Comparison of ENCODE assay signal across 1 cellular context in the genomic region with DNA sequence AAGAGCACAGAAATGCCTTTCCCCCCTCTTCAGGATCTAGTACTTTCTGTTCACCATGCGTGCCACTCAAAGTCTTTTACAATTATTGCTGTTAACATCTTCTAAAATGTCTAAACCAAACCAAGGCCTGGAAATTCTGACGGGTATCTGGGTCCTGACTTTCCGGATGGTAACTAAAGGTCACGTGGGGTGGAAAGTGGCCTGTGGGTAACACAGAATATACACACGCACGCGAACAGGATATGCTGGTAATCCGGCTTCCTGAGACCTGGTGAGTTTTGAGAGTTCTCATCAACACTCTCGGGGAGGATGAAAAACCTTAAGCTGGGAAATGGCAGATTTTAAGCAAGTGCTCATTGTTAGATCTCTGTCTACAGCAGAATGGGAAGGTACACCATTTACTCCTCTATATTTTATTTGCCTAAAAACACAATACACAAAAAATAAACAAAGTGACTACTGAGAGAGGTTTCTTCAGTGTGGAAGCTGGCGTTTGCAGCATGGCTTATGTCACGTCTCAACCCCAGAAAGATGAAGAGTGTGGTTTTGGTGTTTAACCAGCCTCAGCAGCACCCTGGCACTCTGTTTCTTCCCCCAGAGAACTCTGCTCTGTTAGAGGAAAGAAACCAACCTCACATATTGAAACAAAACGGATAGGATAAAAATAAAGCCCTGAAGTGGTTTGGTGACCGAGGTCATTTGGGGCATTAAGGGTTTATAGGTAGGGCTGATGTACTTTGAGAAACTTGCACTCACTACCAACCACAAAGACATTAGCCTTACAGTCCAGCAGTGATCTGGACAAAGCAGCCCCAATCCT.
TF ChIP-seq lines count a peak whose summit lies in the region.

No MANE protein-coding gene starts in this region.

TF ChIP-seq in GM12878, 131 proteins besides CTCF, POLR2A, EP300 and RAD21 (continued from another document and continues in another):
- TF ChIP-seq, protein P1, sequence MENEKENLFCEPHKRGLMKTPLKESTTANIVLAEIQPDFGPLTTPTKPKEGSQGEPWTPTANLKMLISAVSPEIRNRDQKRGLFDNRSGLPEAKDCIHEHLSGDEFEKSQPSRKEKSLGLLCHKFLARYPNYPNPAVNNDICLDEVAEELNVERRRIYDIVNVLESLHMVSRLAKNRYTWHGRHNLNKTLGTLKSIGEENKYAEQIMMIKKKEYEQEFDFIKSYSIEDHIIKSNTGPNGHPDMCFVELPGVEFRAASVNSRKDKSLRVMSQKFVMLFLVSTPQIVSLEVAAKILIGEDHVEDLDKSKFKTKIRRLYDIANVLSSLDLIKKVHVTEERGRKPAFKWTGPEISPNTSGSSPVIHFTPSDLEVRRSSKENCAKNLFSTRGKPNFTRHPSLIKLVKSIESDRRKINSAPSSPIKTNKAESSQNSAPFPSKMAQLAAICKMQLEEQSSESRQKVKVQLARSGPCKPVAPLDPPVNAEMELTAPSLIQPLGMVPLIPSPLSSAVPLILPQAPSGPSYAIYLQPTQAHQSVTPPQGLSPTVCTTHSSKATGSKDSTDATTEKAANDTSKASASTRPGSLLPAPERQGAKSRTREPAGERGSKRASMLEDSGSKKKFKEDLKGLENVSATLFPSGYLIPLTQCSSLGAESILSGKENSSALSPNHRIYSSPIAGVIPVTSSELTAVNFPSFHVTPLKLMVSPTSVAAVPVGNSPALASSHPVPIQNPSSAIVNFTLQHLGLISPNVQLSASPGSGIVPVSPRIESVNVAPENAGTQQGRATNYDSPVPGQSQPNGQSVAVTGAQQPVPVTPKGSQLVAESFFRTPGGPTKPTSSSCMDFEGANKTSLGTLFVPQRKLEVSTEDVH (IDR thresholded peaks at IDR 0.05; ENCODE audit: low read depth, partially characterized antibody) = peak; percentile 25
- TF ChIP-seq, protein P2, sequence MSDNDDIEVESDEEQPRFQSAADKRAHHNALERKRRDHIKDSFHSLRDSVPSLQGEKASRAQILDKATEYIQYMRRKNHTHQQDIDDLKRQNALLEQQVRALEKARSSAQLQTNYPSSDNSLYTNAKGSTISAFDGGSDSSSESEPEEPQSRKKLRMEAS (IDR thresholded peaks at IDR 0.05; ENCODE audit: low read depth, low read length) = peak; percentile 73
- TF ChIP-seq MTA3 (IDR thresholded peaks at IDR 0.05; ENCODE audit: borderline replicate concordance, low read length) (peak; percentile 73; the same call in 1 of the 2 replicates), ASH2L (IDR thresholded peaks at IDR 0.05; ENCODE audit: borderline replicate concordance, low read depth) (no peak; the same call in 1 of the 2 replicates), CUX1 (IDR thresholded peaks at IDR 0.05; ENCODE audit: insufficient replicate concordance, low read depth, low read length) (peak; percentile 70), ESRRA (IDR thresholded peaks at IDR 0.05; ENCODE audit: low read length) (no peak), KDM1A (IDR thresholded peaks at IDR 0.05; ENCODE audit: borderline replicate concordance) (no peak), YY1 (IDR thresholded peaks at IDR 0.05; ENCODE audit: low read depth, low read length) (peak; percentile 7; the same call in 1 of the 2 replicates), CBX3 (IDR thresholded peaks at IDR 0.05; ENCODE audit: borderline replicate concordance, low read depth) (no peak), BACH1 (IDR thresholded peaks at IDR 0.05; ENCODE audit: borderline replicate concordance) (peak; percentile 30; the same call in 1 of the 2 replicates), TCF12 (IDR thresholded peaks at IDR 0.05; ENCODE audit: low read depth, low read length) (peak; percentile 71; the same call in 1 of the 2 replicates), WRNIP1 (IDR thresholded peaks at IDR 0.05; ENCODE audit: borderline replicate concordance, low read depth, low read length) (0 out of 2 replicates have a peak, but pooled peaks have one; percentile 71), IKZF2 (IDR thresholded peaks at IDR 0.05) (peak; percentile 88 to 90), TBL1XR1 (IDR thresholded peaks at IDR 0.05; ENCODE audit: low read depth, low read length) (peak; percentile 72), CREB1 (IDR thresholded peaks at IDR 0.05; ENCODE audit: low read depth) (peak; percentile 73), SIX5 (IDR thresholded peaks at IDR 0.05; ENCODE audit: low read depth, low read length, severe bottlenecking) (no peak), LARP7 (IDR thresholded peaks at IDR 0.05) (no peak), ETV6 (conservative IDR thresholded peaks at IDR 0.05 in 1 of 2, IDR thresholded peaks at IDR 0.05 in 1 of 2; ENCODE audit: borderline replicate concordance in 1 of 2, low read depth in 1 of 2) (peak in 1 of 2 experiments; percentile 84; a peak in 2 of 4 replicates), BHLHE40 (IDR thresholded peaks at IDR 0.05; ENCODE audit: borderline replicate concordance in 1 of 2, low read depth in 2 of 2, low read length in 1 of 2) (peak; percentile 91), NR2C2 (IDR thresholded peaks at IDR 0.05; ENCODE audit: borderline replicate concordance, control insufficient read depth, insufficient read length, low read depth) (no peak), BRCA1 (IDR thresholded peaks at IDR 0.05; ENCODE audit: low read depth, low read length) (no peak), IRF5 (IDR thresholded peaks at IDR 0.05; ENCODE audit: borderline replicate concordance) (no peak), CBFB (IDR thresholded peaks at IDR 0.05; ENCODE audit: low read depth) (peak; percentile 74), FOXM1 (IDR thresholded peaks at IDR 0.05; ENCODE audit: low read depth, low read length) (peak; percentile 95), MLLT1 (IDR thresholded peaks at IDR 0.05) (peak; percentile 69), FOS (IDR thresholded peaks at IDR 0.05; ENCODE audit: borderline replicate concordance, extremely low read depth, insufficient read length) (no peak), ZBED1 (IDR thresholded peaks at IDR 0.05; ENCODE audit: borderline replicate concordance) (peak; percentile 74; the same call in 1 of the 2 replicates), NR2F1 (conservative IDR thresholded peaks at IDR 0.05) (peak; percentile 90), EED (IDR thresholded peaks at IDR 0.05; ENCODE audit: low read depth) (peak; percentile 82), SREBF2 (IDR thresholded peaks at IDR 0.05; ENCODE audit: low read length) (no peak), YBX1 (IDR thresholded peaks at IDR 0.05) (no peak), CHD4 (IDR thresholded peaks at IDR 0.05) (no peak), NFYA (IDR thresholded peaks at IDR 0.05; ENCODE audit: borderline replicate concordance, low read depth, low read length) (no peak), BCL3 (IDR thresholded peaks at IDR 0.05; ENCODE audit: borderline replicate concordance, insufficient read depth, low read depth, low read length, poor library complexity, severe bottlenecking) (peak; percentile 43), RB1 (IDR thresholded peaks at IDR 0.05; ENCODE audit: borderline replicate concordance) (no peak), GATAD2B (conservative IDR thresholded peaks at IDR 0.05; ENCODE audit: low read depth) (peak; percentile 65; the same call in 1 of the 2 replicates)
- TF ChIP-seq, protein P3, sequence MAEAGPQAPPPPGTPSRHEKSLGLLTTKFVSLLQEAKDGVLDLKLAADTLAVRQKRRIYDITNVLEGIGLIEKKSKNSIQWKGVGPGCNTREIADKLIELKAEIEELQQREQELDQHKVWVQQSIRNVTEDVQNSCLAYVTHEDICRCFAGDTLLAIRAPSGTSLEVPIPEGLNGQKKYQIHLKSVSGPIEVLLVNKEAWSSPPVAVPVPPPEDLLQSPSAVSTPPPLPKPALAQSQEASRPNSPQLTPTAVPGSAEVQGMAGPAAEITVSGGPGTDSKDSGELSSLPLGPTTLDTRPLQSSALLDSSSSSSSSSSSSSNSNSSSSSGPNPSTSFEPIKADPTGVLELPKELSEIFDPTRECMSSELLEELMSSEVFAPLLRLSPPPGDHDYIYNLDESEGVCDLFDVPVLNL (IDR thresholded peaks at IDR 0.05; ENCODE audit: low read depth, low read length) = no peak
- TF ChIP-seq, protein P4, sequence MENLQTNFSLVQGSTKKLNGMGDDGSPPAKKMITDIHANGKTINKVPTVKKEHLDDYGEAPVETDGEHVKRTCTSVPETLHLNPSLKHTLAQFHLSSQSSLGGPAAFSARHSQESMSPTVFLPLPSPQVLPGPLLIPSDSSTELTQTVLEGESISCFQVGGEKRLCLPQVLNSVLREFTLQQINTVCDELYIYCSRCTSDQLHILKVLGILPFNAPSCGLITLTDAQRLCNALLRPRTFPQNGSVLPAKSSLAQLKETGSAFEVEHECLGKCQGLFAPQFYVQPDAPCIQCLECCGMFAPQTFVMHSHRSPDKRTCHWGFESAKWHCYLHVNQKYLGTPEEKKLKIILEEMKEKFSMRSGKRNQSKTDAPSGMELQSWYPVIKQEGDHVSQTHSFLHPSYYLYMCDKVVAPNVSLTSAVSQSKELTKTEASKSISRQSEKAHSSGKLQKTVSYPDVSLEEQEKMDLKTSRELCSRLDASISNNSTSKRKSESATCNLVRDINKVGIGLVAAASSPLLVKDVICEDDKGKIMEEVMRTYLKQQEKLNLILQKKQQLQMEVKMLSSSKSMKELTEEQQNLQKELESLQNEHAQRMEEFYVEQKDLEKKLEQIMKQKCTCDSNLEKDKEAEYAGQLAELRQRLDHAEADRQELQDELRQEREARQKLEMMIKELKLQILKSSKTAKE (IDR thresholded peaks at IDR 0.05; ENCODE audit: low read depth, poor library complexity, severe bottlenecking) = peak; percentile 91
- TF ChIP-seq, protein P5, sequence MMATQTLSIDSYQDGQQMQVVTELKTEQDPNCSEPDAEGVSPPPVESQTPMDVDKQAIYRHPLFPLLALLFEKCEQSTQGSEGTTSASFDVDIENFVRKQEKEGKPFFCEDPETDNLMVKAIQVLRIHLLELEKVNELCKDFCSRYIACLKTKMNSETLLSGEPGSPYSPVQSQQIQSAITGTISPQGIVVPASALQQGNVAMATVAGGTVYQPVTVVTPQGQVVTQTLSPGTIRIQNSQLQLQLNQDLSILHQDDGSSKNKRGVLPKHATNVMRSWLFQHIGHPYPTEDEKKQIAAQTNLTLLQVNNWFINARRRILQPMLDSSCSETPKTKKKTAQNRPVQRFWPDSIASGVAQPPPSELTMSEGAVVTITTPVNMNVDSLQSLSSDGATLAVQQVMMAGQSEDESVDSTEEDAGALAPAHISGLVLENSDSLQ (IDR thresholded peaks at IDR 0.05) = peak; percentile 93
